15 cellular contexts compared by ENCODE assay signal in genomic region chr2:217645891-217646290, GRCh38.
"Had no signal": no experiment of that assay in that cellular context is flagged by ENCODE, and none has a peak within 500 bp of the region (broad histone marks: within the 10 kb centered on the region; RNA-seq: fewer than 3 reads in every experiment).

No MANE protein-coding gene starts in this region.

- H3K4me3 ChIP-seq: stomach, testis, upper lobe of left lung had no signal

- FAIRE-seq: kidney had no signal

- H3K27me3 ChIP-seq: stomach, testis, upper lobe of left lung had no signal

- H3K36me3 ChIP-seq: stomach, upper lobe of left lung had no signal

- H3K27ac ChIP-seq: stomach, testis, upper lobe of left lung had no signal

- ATAC-seq: activated T-helper 17 cell treated with anti-CD3 and anti-CD28 coated beads, Interleukin-2, amount 50 U/mL, for 72 hours; natural killer cell treated with Interleukin-12 subunit alpha and Interleukin-12 subunit beta and Interleukin-15 and Interleukin-18, amount 100 ng/mL, for 72 hours had no signal

- DNase-seq: activated CD4-positive, CD25-positive, alpha-beta regulatory T cell treated with anti-CD3 and anti-CD28 coated beads, Interleukin-2, amount 50 U/mL, for 72 hours; activated naive CD4-positive, alpha-beta T cell treated with anti-CD3 and anti-CD28 coated beads, Interleukin-2, amount 50 U/mL, for 16 hours; effector memory CD4-positive, alpha-beta T cell; kidney; mesendoderm; nucleus accumbens; posterior cingulate gyrus; retina; stimulated activated CD4-positive, alpha-beta T cell treated with anti-CD3 and anti-CD28 coated beads, Interleukin-12 subunit alpha, Interleukin-12 subunit beta, amount 100 ng/mL, for 4 hours; stimulated activated CD4-positive, alpha-beta T cell treated with anti-CD3 and anti-CD28 coated beads, Interleukin-2, amount 100 ng/mL, for 24 hours; stomach; testis; upper lobe of left lung had no signal

- H3K9me3 ChIP-seq: stomach, testis, upper lobe of left lung had no signal
